9 cellular contexts compared by ENCODE assay signal in genomic region chr5:140312067-140312790, GRCh38. TPM values are rescaled to one million over a fixed set of nuclear protein-coding genes. Genes with fewer than 3 reads are reported as not detected.
DNase-seq lines count a peak whose midpoint lies in the region; ATAC-seq and TF ChIP-seq lines count a peak whose summit lies in the region.
"Had no signal": no experiment of that assay in that cellular context is flagged by ENCODE, and none has a peak within 500 bp of the region (broad histone marks: within the 10 kb centered on the region; RNA-seq: fewer than 3 reads in every experiment).

No MANE protein-coding gene starts in this region.

- H3K4me1 ChIP-seq in gastroesophageal sphincter, result peaks cover 0 to 26% (median 0%) of the 10 kb centered on the region in 3 donors

- H3K27ac ChIP-seq in gastroesophageal sphincter (peak overlapping the region in 3 of 4 donors; percentile 53 to 76 (median 61)), skin epidermis (peak overlapping the region in 14 of 21 experiments; percentile 2 to 71 (median 34))

- H3K4me3 ChIP-seq in gastroesophageal sphincter, result no peak overlapping the region
- H3K4me3 ChIP-seq in skin epidermis, result no peak overlapping the region

- WGBS in gastroesophageal sphincter (ENCODE audit: low coverage in 1 of 2), 2 donors, result 7 to 21% methylated on average over 4 of the region's 4 CpGs

- no peak for TF ChIP-seq POLR2A in gastroesophageal sphincter (IDR thresholded peaks at IDR 0.05)

- H3K27me3 ChIP-seq in gastroesophageal sphincter, result no peaks in the 10 kb centered on the region

- ATAC-seq in gastroesophageal sphincter (peak; percentile 81), HG03354 (IDR thresholded peaks at IDR 0.05; ENCODE audit: poor library complexity, severe bottlenecking, unreplicated experiment) (no peak)

- H3K36me3 ChIP-seq in gastroesophageal sphincter, result no peaks in the 10 kb centered on the region

- no peaks in the 10 kb centered on the region for H3K9me3 ChIP-seq in gastroesophageal sphincter

- TF ChIP-seq CTCF in gastroesophageal sphincter (IDR thresholded peaks at IDR 0.05), result no peak

- DNase-seq in HCEC 1CT (peak; percentile 99), SW480 (ENCODE audit: low spot score) (peak; percentile 39), NCI-H2171 treated with DMSO at 0.1 percent for 48 hours (lab: John Stamatoyannopoulos, UW) (no peak), amniotic stem cell (lab: John Stamatoyannopoulos, UW) (no peak), NCI-H2029 (lab: John Stamatoyannopoulos, UW) (no peak)
- DNase-seq: hippocampal formation had no signal

- no peak for TF ChIP-seq EP300 in gastroesophageal sphincter (IDR thresholded peaks at IDR 0.05)

RNA-seq across cellular contexts. Expression of gene PFDN1, which starts 9.3 kb away (rescaled TPM):
- 10 to 100 TPM; 66.1 to 99.7 (median 92.8) TPM for total RNA-seq in gastroesophageal sphincter

RNA-seq across cellular contexts. Expression of gene HBEGF, which starts 34.2 kb away (rescaled TPM):
- total RNA-seq in gastroesophageal sphincter, result 10 to 100 TPM in 1 of 4 donors, 1 to 10 TPM in 3; 4.7 to 17.4 (median 6.6) TPM

RNA-seq across cellular contexts. Expression of gene SLC4A9, which starts 47.8 kb away (rescaled TPM):
- total RNA-seq in gastroesophageal sphincter, result not detected

Comparison
In these comparisons a context has a peak if more than half of its experiments do, and no peak if none do; other contexts are left out.
1. DNase-seq: peak in HCEC 1CT (single experiment) and SW480 (single experiment); none in NCI-H2171 treated with DMSO at 0.1 percent for 48 hours (single experiment), amniotic stem cell (single experiment) and NCI-H2029 (single experiment).